Comparison of ENCODE assay signal across 22 cellular contexts in the genomic region with DNA sequence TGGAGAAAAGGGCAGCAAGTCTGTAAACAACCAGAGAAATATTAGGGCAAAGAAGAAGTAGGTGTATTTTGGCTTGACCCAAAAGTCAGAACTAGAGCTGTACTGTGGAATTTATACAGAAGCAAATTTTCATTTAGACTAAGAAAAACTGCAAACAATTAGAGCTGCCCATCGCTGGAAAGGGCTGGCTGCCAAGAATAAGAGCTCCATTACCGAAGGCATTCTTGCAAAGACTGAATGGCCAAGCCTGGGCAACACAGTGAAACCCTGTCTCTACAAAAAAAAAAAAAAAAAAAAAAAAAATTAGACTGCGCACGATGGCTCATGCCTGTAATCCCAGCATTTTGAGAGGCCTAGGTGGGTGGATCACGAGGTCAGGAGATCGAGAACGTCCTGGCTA. TPM values are rescaled to one million over a fixed set of nuclear protein-coding genes. Genes with fewer than 3 reads are reported as not detected.
"Had no signal": no experiment of that assay in that cellular context is flagged by ENCODE, and none has a peak within 500 bp of the region (broad histone marks: within the 10 kb centered on the region; RNA-seq: fewer than 3 reads in every experiment).

No MANE protein-coding gene starts in this region.

- H3K36me3 Mint-ChIP-seq: activated naive CD8-positive, alpha-beta T cell treated with anti-CD3 and anti-CD28 coated beads, Interleukin-2, amount 10 ng/mL, durations not matched to agents 7 days and 5 days had no signal

- H3K4me1 Mint-ChIP-seq: activated naive CD8-positive, alpha-beta T cell treated with anti-CD3 and anti-CD28 coated beads, Interleukin-2, amount 10 ng/mL, durations not matched to agents 7 days and 5 days had no signal

- H3K4me3 Mint-ChIP-seq: activated CD8-positive, alpha-beta T cell treated with anti-CD3 and anti-CD28 coated beads for 36 hours; activated naive CD8-positive, alpha-beta T cell treated with anti-CD3 and anti-CD28 coated beads, Interleukin-2, amount 10 ng/mL, durations not matched to agents 7 days and 5 days; activated T-cell treated with anti-CD3 and anti-CD28 coated beads, Interleukin-2, amount 50 U/mL, for 72 hours; T-helper 1 cell treated with Interleukin-12 subunit alpha and Interleukin-12 subunit beta and Interleukin-4 antibody, amounts not matched to agents 30 μg/mL and 1 μg/mL, for 36 hours had no signal

- H3K27ac Mint-ChIP-seq: activated CD8-positive, alpha-beta T cell treated with anti-CD3 and anti-CD28 coated beads for 36 hours; activated naive CD8-positive, alpha-beta T cell treated with anti-CD3 and anti-CD28 coated beads, Interleukin-2, amount 10 ng/mL, durations not matched to agents 7 days and 5 days; activated T-cell treated with anti-CD3 and anti-CD28 coated beads, Interleukin-2, amount 50 U/mL, for 72 hours; activated T-helper 2 cell treated with anti-CD3 and anti-CD28 coated beads, Interferon-gamma antibody, Interleukin-2, Interleukin-4, amounts not matched to agents 10 μg/mL and 5 μg/mL and 100 μg/mL, durations not matched to agents 14 hours and 24 hours and 36 hours; T-helper 1 cell treated with Interleukin-12 subunit alpha and Interleukin-12 subunit beta and Interleukin-4 antibody, amounts not matched to agents 30 μg/mL and 1 μg/mL, for 36 hours had no signal

- H3K9me3 ChIP-seq: adrenal gland, body of pancreas had no signal

- H3K27me3 ChIP-seq: adrenal gland, body of pancreas had no signal

- H3K4me1 ChIP-seq: adrenal gland, body of pancreas had no signal

- H3K27me3 Mint-ChIP-seq: activated CD8-positive, alpha-beta T cell treated with anti-CD3 and anti-CD28 coated beads for 36 hours had no signal

- H3K27ac ChIP-seq: adrenal gland, body of pancreas had no signal

- H3K36me3 ChIP-seq: adrenal gland had no signal

- H3K4me3 ChIP-seq: adrenal gland, body of pancreas, K562 had no signal

- DNase-seq: activated CD4-positive, alpha-beta T cell treated with anti-CD3 and anti-CD28 coated beads for 4 hours; activated CD8-positive, alpha-beta memory T cell treated with anti-CD3 and anti-CD28 coated beads, Interleukin-2, amount 50 U/mL, for 4 hours; activated CD8-positive, alpha-beta T cell treated with anti-CD3 and anti-CD28 coated beads for 36 hours; activated naive CD4-positive, alpha-beta T cell treated with anti-CD3 and anti-CD28 coated beads, Interleukin-2, amount 50 U/mL, for 16 hours; activated naive CD8-positive, alpha-beta T cell treated with anti-CD3 and anti-CD28 coated beads, Interleukin-2, amount 10 ng/mL, durations not matched to agents 7 days and 5 days; activated T-cell treated with anti-CD3 and anti-CD28 coated beads, Interleukin-2, amount 50 U/mL, for 72 hours; adrenal gland; aorta; body of pancreas; central memory CD4-positive, alpha-beta T cell; Karpas-422; NCI-H1048; NCI-H1930; NCI-H2171 treated with DMSO at 0.1 percent for 48 hours; NCI-H510A treated with DMSO at 0.1 percent for 48 hours; NCI-H69; PC-3; SHP77 treated with DMSO at 0.1 percent for 48 hours had no signal

RNA-seq across cellular contexts. Expression of gene TMC5, which starts 53.9 kb away (rescaled TPM):
- total RNA-seq: activated CD8-positive, alpha-beta T cell treated with anti-CD3 and anti-CD28 coated beads for 36 hours; activated naive CD8-positive, alpha-beta T cell treated with anti-CD3 and anti-CD28 coated beads, Interleukin-2, amount 10 ng/mL, durations not matched to agents 7 days and 5 days; activated T-cell treated with anti-CD3 and anti-CD28 coated beads, Interleukin-2, amount 50 U/mL, for 72 hours; activated T-helper 2 cell treated with anti-CD3 and anti-CD28 coated beads, Interferon-gamma antibody, Interleukin-2, Interleukin-4, amounts not matched to agents 10 μg/mL and 5 μg/mL and 100 μg/mL, durations not matched to agents 14 hours and 24 hours and 36 hours; SK-MEL-5 had no signal
